15 cellular contexts compared by ENCODE assay signal in genomic region chr18:37334494-37335125, GRCh38.
A peak's percentile ranks its signal among the peaks of the same experiment; 100 is the strongest.
DNase-seq lines count a peak whose midpoint lies in the region; ATAC-seq and TF ChIP-seq lines count a peak whose summit lies in the region.
"Had no signal": no experiment of that assay in that cellular context is flagged by ENCODE, and none has a peak within 500 bp of the region (broad histone marks: within the 10 kb centered on the region; RNA-seq: fewer than 3 reads in every experiment).

No MANE protein-coding gene starts in this region.

- H3K27ac ChIP-seq in neuronal stem cell (replicated peaks; ENCODE audit: low read length): peak overlapping the region; percentile 81
- H3K27ac ChIP-seq: HL-60 had no signal

- no peaks in the 10 kb centered on the region for H3K36me3 ChIP-seq in neuronal stem cell (replicated peaks in 1 of 2; ENCODE audit: control insufficient read depth in 2 of 2, insufficient read depth in 2 of 2, low read length in 2 of 2)

- no peaks in the 10 kb centered on the region for H3K27me3 ChIP-seq in neuronal stem cell (ENCODE audit: control insufficient read depth in 3 of 3, insufficient read depth in 3 of 3, low read depth in 1 of 3, low read length in 3 of 3)

- H2BK15ac ChIP-seq in neuronal stem cell (ENCODE audit: low read length): peak overlapping the region; percentile 8

- no peak overlapping the region for H2AFZ ChIP-seq in neuronal stem cell (ENCODE audit: low read length)

- H3K4ac ChIP-seq in neuronal stem cell (ENCODE audit: low read length): no peak overlapping the region

- peak overlapping the region; percentile 4 for H3K14ac ChIP-seq in neuronal stem cell (ENCODE audit: low read length)

- no peak overlapping the region for H3K27ac Mint-ChIP-seq in WTC11
- H3K27ac Mint-ChIP-seq: activated T-helper 17 cell treated with anti-CD3 and anti-CD28 coated beads, Interleukin-2, amount 50 U/mL, for 72 hours; CD4-positive, alpha-beta memory T cell; memory B cell; T-helper 17 cell had no signal

- H4K8ac ChIP-seq in neuronal stem cell (ENCODE audit: low read depth, low read length): no peak overlapping the region

- DNase-seq in AG20443 (ENCODE audit: low spot score): peak; percentile 88
- peak; percentile 35 for DNase-seq in NCI-H69 (lab: John Stamatoyannopoulos, UW)
- DNase-seq in epithelial cell of esophagus (ENCODE audit: low read depth): peak; percentile 4
- peak; percentile 49 for DNase-seq in neuronal stem cell (ENCODE audit: low spot score)
- no peak for DNase-seq in 8988T
- no peak for DNase-seq in WTC11 (ENCODE audit: low spot score)
- DNase-seq in SKM-1 treated with dmso at 0.1 percent for 144 hours (lab: John Stamatoyannopoulos, UW; ENCODE audit: unreplicated experiment): no peak
- DNase-seq: activated CD4-positive, alpha-beta T cell treated with anti-CD3 and anti-CD28 coated beads, Interleukin-2, amount 50 U/mL, for 1 hour; NCI-H2171; T-helper 17 cell had no signal

- H3K9me3 Mint-ChIP-seq in WTC11: no peaks in the 10 kb centered on the region
- H3K9me3 Mint-ChIP-seq: activated T-helper 17 cell treated with anti-CD3 and anti-CD28 coated beads, Interleukin-2, amount 50 U/mL, for 72 hours; CD4-positive, alpha-beta memory T cell; memory B cell had no signal

- WGBS in neuronal stem cell (ENCODE audit: extremely low coverage in 2 of 2, insufficient read length in 2 of 2, insufficient replicate concordance in 1 of 2), 2 donors: no CpG with 5 or more reads among the region's 15 CpGs

- CTCF ChIA-PET in WTC11 (lab: Charles Lee): interaction anchor here (0.6 to 5.7 kb wide), 5 partner anchors 8 to 146 kb away, joined by 3 to 26 read pairs (median 5); no protein-coding TSS in a partner anchor

- no peak overlapping the region for H3K23ac ChIP-seq in neuronal stem cell (ENCODE audit: low read depth, low read length, poor library complexity)

- H3K4me2 ChIP-seq in neuronal stem cell (ENCODE audit: insufficient read depth, low read length, poor library complexity, severe bottlenecking): no peak overlapping the region

- no peaks in the 10 kb centered on the region for H3K36me3 Mint-ChIP-seq in WTC11
- H3K36me3 Mint-ChIP-seq: CD4-positive, alpha-beta memory T cell; memory B cell had no signal

- peak overlapping the region; percentile 73 for H2AK5ac ChIP-seq in neuronal stem cell (ENCODE audit: low read depth, low read length)

- POLR2A ChIA-PET in WTC11 (lab: Charles Lee): interaction anchor here (0.5 kb wide), 1 partner anchor 127 kb away, joined by 6 read pairs; no protein-coding TSS in a partner anchor

- no peak overlapping the region for H3K4me3 Mint-ChIP-seq in WTC11
- H3K4me3 Mint-ChIP-seq: activated T-helper 17 cell treated with anti-CD3 and anti-CD28 coated beads, Interleukin-2, amount 50 U/mL, for 72 hours; CD4-positive, alpha-beta memory T cell; memory B cell; T-helper 17 cell had no signal

- no peaks in the 10 kb centered on the region for H3K9me3 ChIP-seq in neuronal stem cell (replicated peaks in 1 of 2; ENCODE audit: control insufficient read depth in 2 of 2, insufficient read depth in 1 of 2, low read depth in 1 of 2, low read length in 2 of 2)

- H2BK12ac ChIP-seq in neuronal stem cell (ENCODE audit: low read length): no peak overlapping the region

- peaks cover 0 to 29% of the 10 kb centered on the region in 2 donors for H3K4me1 ChIP-seq in neuronal stem cell (ENCODE audit: control insufficient read depth in 2 of 2, insufficient read depth in 1 of 2, low read depth in 1 of 2, low read length in 2 of 2)

- peaks cover 5% of the 10 kb centered on the region for H3K4me1 Mint-ChIP-seq in WTC11
- H3K4me1 Mint-ChIP-seq: activated T-helper 17 cell treated with anti-CD3 and anti-CD28 coated beads, Interleukin-2, amount 50 U/mL, for 72 hours; CD4-positive, alpha-beta memory T cell; memory B cell; T-helper 17 cell had no signal

- H2BK120ac ChIP-seq in neuronal stem cell (ENCODE audit: low read depth, low read length): no peak overlapping the region

- TF ChIP-seq CTCF in epithelial cell of esophagus (IDR thresholded peaks at IDR 0.05; ENCODE audit: insufficient read depth, low read depth, low read length, missing control alignments) (no peak), WTC11 (IDR thresholded peaks at IDR 0.05) (no peak)

- no peak overlapping the region for H3K9ac ChIP-seq in neuronal stem cell (ENCODE audit: low read depth, low read length, poor library complexity)

- H4K91ac ChIP-seq in neuronal stem cell (ENCODE audit: low read depth, low read length, poor library complexity): no peak overlapping the region

- H3K27me3 Mint-ChIP-seq in WTC11 (ENCODE audit: low read depth): peaks cover 2% of the 10 kb centered on the region; the same call in 1 of the 2 replicates

- ATAC-seq in WTC11 (no peak), GM19035 (IDR thresholded peaks at IDR 0.05; ENCODE audit: unreplicated experiment) (no peak)
- ATAC-seq: activated T-helper 17 cell treated with anti-CD3 and anti-CD28 coated beads, Interleukin-2, amount 50 U/mL, for 72 hours; T-helper 17 cell had no signal

- no peak overlapping the region for H3K4me3 ChIP-seq in epithelial cell of esophagus (ENCODE audit: low read length)
- H3K4me3 ChIP-seq in neuronal stem cell (ENCODE audit: low read length in 2 of 2): no peak overlapping the region

- peak overlapping the region; percentile 63 for H2BK5ac ChIP-seq in neuronal stem cell (ENCODE audit: low read length)

- no peaks in the 10 kb centered on the region for H3K79me1 ChIP-seq in neuronal stem cell (ENCODE audit: low read depth, low read length)

- H3K18ac ChIP-seq in neuronal stem cell (ENCODE audit: low read length): peak overlapping the region; percentile 83

TF ChIP-seq in WTC11, 78 proteins besides CTCF, POLR2A, EP300 and RAD21:
- no peak for TF ChIP-seq MAX (CRISPR knock-in tag; IDR thresholded peaks at IDR 0.05)
- TF ChIP-seq ZNF416 (CRISPR knock-in tag; IDR thresholded peaks at IDR 0.05): no peak
- TF ChIP-seq PREB (CRISPR knock-in tag; IDR thresholded peaks at IDR 0.05; ENCODE audit: borderline replicate concordance): no peak
- no peak for TF ChIP-seq ESRRA (CRISPR knock-in tag; IDR thresholded peaks at IDR 0.05; ENCODE audit: borderline replicate concordance)
- TF ChIP-seq JUN (CRISPR knock-in tag; IDR thresholded peaks at IDR 0.05): no peak
- TF ChIP-seq TEAD4 (CRISPR knock-in tag; IDR thresholded peaks at IDR 0.05): no peak

Comparison
In these comparisons a context has a peak if more than half of its experiments do, and no peak if none do; other contexts are left out.
1. DNase-seq: peak in AG20443 (single experiment), NCI-H69 (single experiment), epithelial cell of esophagus (single experiment) and neuronal stem cell (single experiment); none in 8988T (single experiment), WTC11 (single experiment) and SKM-1 treated with dmso at 0.1 percent for 144 hours (single experiment).